Comparison of ENCODE assay signal across 16 cellular contexts in the genomic region with DNA sequence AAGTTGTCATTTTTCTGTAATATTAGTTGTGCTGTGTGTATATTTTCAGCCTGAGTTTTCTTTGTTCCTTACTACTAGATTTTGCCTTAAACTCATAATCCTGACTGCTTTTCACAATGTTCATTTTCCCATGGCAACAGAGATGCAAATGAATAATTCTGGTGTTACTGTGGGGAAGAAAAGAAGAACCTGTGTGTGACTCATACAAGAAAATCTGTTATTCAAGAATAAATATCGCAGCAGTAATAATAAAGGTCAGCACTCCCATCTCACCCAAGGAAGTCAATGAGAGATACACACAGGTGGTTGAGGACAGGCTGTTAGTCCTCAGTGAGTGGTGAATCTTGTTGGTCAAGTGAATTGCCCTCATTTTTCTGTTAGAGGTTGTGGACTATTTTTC.
A peak's percentile ranks its signal among the peaks of the same experiment; 100 is the strongest.
DNase-seq lines count a peak whose midpoint lies in the region; FAIRE-seq and TF ChIP-seq lines count a peak whose summit lies in the region.
"Had no signal": no experiment of that assay in that cellular context is flagged by ENCODE, and none has a peak within 500 bp of the region (broad histone marks: within the 10 kb centered on the region; RNA-seq: fewer than 3 reads in every experiment).

No MANE protein-coding gene starts in this region.

- H3K9me1 ChIP-seq in endothelial cell of umbilical vein (replicated peaks; ENCODE audit: control insufficient read depth, extremely low read depth, insufficient read depth, low read length) = no peaks in the 10 kb centered on the region

- dilution Hi-C loops in endothelial cell of umbilical vein (cut with MboI; ENCODE audit: extremely low pct_ligation_motif_present, low sequenced_read_pairs) = no loop called here

- no peaks in the 10 kb centered on the region for H3K9me3 Mint-ChIP-seq in activated T-helper 2 cell treated with anti-CD3 and anti-CD28 coated beads, Interferon-gamma antibody, Interleukin-2, Interleukin-4, amounts not matched to agents 10 μg/mL and 5 μg/mL and 100 μg/mL, durations not matched to agents 14 hours and 24 hours and 36 hours

- H3K4me2 ChIP-seq in GM23248 (ENCODE audit: unreplicated experiment) (no peak overlapping the region), endothelial cell of umbilical vein (ENCODE audit: insufficient read depth, low read length) (no peak overlapping the region)

- no TSS peak for BruUV-seq in endothelial cell of umbilical vein (replicated peaks; lab: Mats Ljungman, UMichigan)

- DNase-seq in GM23248 (peak; percentile 59), NCI-H446 treated with DMSO at 0.1 percent for 48 hours (lab: John Stamatoyannopoulos, UW) (peak; percentile 45), endothelial cell of umbilical vein (ENCODE audit: low read depth, low spot score) (peak; percentile 61), putamen (ENCODE audit: low spot score) (peak; percentile 21), Kasumi-1 (lab: John Stamatoyannopoulos, UW) (no peak)
- DNase-seq in activated effector memory CD4-positive, alpha-beta T cell treated with anti-CD3 and anti-CD28 coated beads, Interleukin-2, amount 50 U/mL, for 16 hours = no peak
- DNase-seq in activated T-helper 2 cell treated with anti-CD3 and anti-CD28 coated beads, Interferon-gamma antibody, Interleukin-2, Interleukin-4, amounts not matched to agents 10 μg/mL and 5 μg/mL and 100 μg/mL, durations not matched to agents 14 hours and 24 hours and 36 hours (ENCODE audit: low spot score) = no peak
- DNase-seq: activated CD4-positive, alpha-beta T cell treated with anti-CD3 and anti-CD28 coated beads for 36 hours; activated CD8-positive, alpha-beta memory T cell treated with anti-CD3 and anti-CD28 coated beads, Interleukin-2, amount 10 ng/mL, durations not matched to agents 7 days and 5 days; NCI-H345; stimulated activated CD4-positive, alpha-beta T cell treated with anti-CD3 and anti-CD28 coated beads, Interleukin-4, amount 100 ng/mL, for 1 hour; uterus had no signal

- no peak overlapping the region for H3K4me3 Mint-ChIP-seq in activated T-helper 2 cell treated with anti-CD3 and anti-CD28 coated beads, Interferon-gamma antibody, Interleukin-2, Interleukin-4, amounts not matched to agents 10 μg/mL and 5 μg/mL and 100 μg/mL, durations not matched to agents 14 hours and 24 hours and 36 hours (ENCODE audit: low read depth)
- H3K4me3 Mint-ChIP-seq: activated CD4-positive, alpha-beta T cell treated with anti-CD3 and anti-CD28 coated beads for 36 hours; activated CD8-positive, alpha-beta memory T cell treated with anti-CD3 and anti-CD28 coated beads, Interleukin-2, amount 10 ng/mL, durations not matched to agents 7 days and 5 days had no signal

- H3K4me1 ChIP-seq in GM23248 (ENCODE audit: insufficient read depth) = peaks cover 13% of the 10 kb centered on the region; the same call in 1 of the 2 replicates
- peaks cover 17% of the 10 kb centered on the region for H3K4me1 ChIP-seq in endothelial cell of umbilical vein (ENCODE audit: control insufficient read depth, extremely low read depth, insufficient read depth, low read length)
- H3K4me1 ChIP-seq: uterus had no signal

- no peak overlapping the region for H3K27ac ChIP-seq in GM23248
- H3K27ac ChIP-seq in endothelial cell of umbilical vein (ENCODE audit: insufficient read depth, low read depth, low read length) = no peak overlapping the region
- H3K27ac ChIP-seq: C4-2B, RWPE1, uterus had no signal

- H3K9me3 ChIP-seq in GM23248 (ENCODE audit: low read depth) (no peaks in the 10 kb centered on the region), endothelial cell of umbilical vein (replicated peaks; ENCODE audit: control insufficient read depth, insufficient read depth, low read length) (no peaks in the 10 kb centered on the region)
- H3K9me3 ChIP-seq: ascending aorta, uterus had no signal

- FAIRE-seq in endothelial cell of umbilical vein (lab: Jason Lieb, UNC) = peak; percentile 4
- FAIRE-seq: HTR-8/SVneo had no signal

- no peaks in the 10 kb centered on the region for H3K36me3 Mint-ChIP-seq in activated T-helper 2 cell treated with anti-CD3 and anti-CD28 coated beads, Interferon-gamma antibody, Interleukin-2, Interleukin-4, amounts not matched to agents 10 μg/mL and 5 μg/mL and 100 μg/mL, durations not matched to agents 14 hours and 24 hours and 36 hours (ENCODE audit: low read depth)
- H3K36me3 Mint-ChIP-seq: activated CD8-positive, alpha-beta memory T cell treated with anti-CD3 and anti-CD28 coated beads, Interleukin-2, amount 10 ng/mL, durations not matched to agents 7 days and 5 days had no signal

- POLR2A ChIA-PET in endothelial cell of umbilical vein (lab: Charles Lee) = no interaction called here

- CTCF ChIA-PET in endothelial cell of umbilical vein (lab: Charles Lee) = no interaction called here

- H3K79me2 ChIP-seq in GM23248 (ENCODE audit: insufficient read depth) (no peaks in the 10 kb centered on the region), endothelial cell of umbilical vein (ENCODE audit: control insufficient read depth, insufficient read depth, low read length) (no peaks in the 10 kb centered on the region)

- H3K27me3 Mint-ChIP-seq in activated T-helper 2 cell treated with anti-CD3 and anti-CD28 coated beads, Interferon-gamma antibody, Interleukin-2, Interleukin-4, amounts not matched to agents 10 μg/mL and 5 μg/mL and 100 μg/mL, durations not matched to agents 14 hours and 24 hours and 36 hours (ENCODE audit: low read depth) = no peaks in the 10 kb centered on the region
- H3K27me3 Mint-ChIP-seq: activated CD4-positive, alpha-beta T cell treated with anti-CD3 and anti-CD28 coated beads for 36 hours; activated CD8-positive, alpha-beta memory T cell treated with anti-CD3 and anti-CD28 coated beads, Interleukin-2, amount 10 ng/mL, durations not matched to agents 7 days and 5 days had no signal

- in situ Hi-C loops in GM23248 (cut with MboI) = no loop called here

- WGBS in GM23248 (ENCODE audit: low coverage in 1 of 2, low lambda C conversion rate in 2 of 2, missing lambda C conversion rate in 2 of 2), 2 experiments = 81 to 92% methylated on average over 1 of the region's 1 CpG

- no peaks in the 10 kb centered on the region for H3K9me2 ChIP-seq in GM23248 (ENCODE audit: insufficient read depth)

- H4K20me1 ChIP-seq in GM23248 (ENCODE audit: insufficient read depth) (no peaks in the 10 kb centered on the region), endothelial cell of umbilical vein (replicated peaks; ENCODE audit: control insufficient read depth, extremely low read depth, insufficient read depth, low read length) (no peaks in the 10 kb centered on the region)

- no peak for TF ChIP-seq CTCF in endothelial cell of umbilical vein (IDR thresholded peaks at IDR 0.05; ENCODE audit: extremely low read depth in 1 of 2, insufficient read depth in 1 of 2, low read depth in 1 of 2, low read length in 2 of 2)

- H3F3A ChIP-seq in GM23248 (ENCODE audit: insufficient read depth) = no peaks in the 10 kb centered on the region

- H3K4me3 ChIP-seq in GM23248 (no peak overlapping the region), endothelial cell of umbilical vein (replicated peaks in 1 of 3; ENCODE audit: insufficient read depth in 1 of 3, low read depth in 1 of 3, low read length in 3 of 3) (no peak overlapping the region)
- H3K4me3 ChIP-seq: ascending aorta, uterus had no signal

- H3K4me1 Mint-ChIP-seq in activated T-helper 2 cell treated with anti-CD3 and anti-CD28 coated beads, Interferon-gamma antibody, Interleukin-2, Interleukin-4, amounts not matched to agents 10 μg/mL and 5 μg/mL and 100 μg/mL, durations not matched to agents 14 hours and 24 hours and 36 hours (ENCODE audit: low read depth) = no peaks in the 10 kb centered on the region
- H3K4me1 Mint-ChIP-seq: activated CD4-positive, alpha-beta T cell treated with anti-CD3 and anti-CD28 coated beads for 36 hours; activated CD8-positive, alpha-beta memory T cell treated with anti-CD3 and anti-CD28 coated beads, Interleukin-2, amount 10 ng/mL, durations not matched to agents 7 days and 5 days had no signal

- H3K27me3 ChIP-seq in GM23248 (replicated peaks; ENCODE audit: insufficient read depth) (no peaks in the 10 kb centered on the region), endothelial cell of umbilical vein (ENCODE audit: control insufficient read depth in 2 of 2, insufficient read depth in 2 of 2, low read length in 2 of 2) (no peaks in the 10 kb centered on the region)
- H3K27me3 ChIP-seq: ascending aorta, uterus had no signal

- H2AFZ ChIP-seq in GM23248 (no peak overlapping the region), endothelial cell of umbilical vein (ENCODE audit: low read depth, low read length) (no peak overlapping the region)

- H3K36me3 ChIP-seq in GM23248 (ENCODE audit: low read depth) = no peaks in the 10 kb centered on the region
- H3K36me3 ChIP-seq in endothelial cell of umbilical vein (ENCODE audit: control insufficient read depth in 2 of 2, extremely low read depth in 1 of 2, insufficient read depth in 2 of 2, low read length in 2 of 2) = no peaks in the 10 kb centered on the region
- H3K36me3 ChIP-seq: ascending aorta, uterus had no signal

- no peak overlapping the region for H3K27ac Mint-ChIP-seq in activated T-helper 2 cell treated with anti-CD3 and anti-CD28 coated beads, Interferon-gamma antibody, Interleukin-2, Interleukin-4, amounts not matched to agents 10 μg/mL and 5 μg/mL and 100 μg/mL, durations not matched to agents 14 hours and 24 hours and 36 hours
- H3K27ac Mint-ChIP-seq: activated CD4-positive, alpha-beta T cell treated with anti-CD3 and anti-CD28 coated beads for 36 hours; activated CD8-positive, alpha-beta memory T cell treated with anti-CD3 and anti-CD28 coated beads, Interleukin-2, amount 10 ng/mL, durations not matched to agents 7 days and 5 days had no signal

- H3K9ac ChIP-seq in GM23248 = no peak overlapping the region
- no peak overlapping the region for H3K9ac ChIP-seq in endothelial cell of umbilical vein (replicated peaks; ENCODE audit: extremely low read depth, insufficient read depth, low read length)

- no peak for TF ChIP-seq POLR2A in endothelial cell of umbilical vein (IDR thresholded peaks at IDR 0.05; ENCODE audit: low read depth, low read length)

- intact Hi-C loops in endothelial cell of umbilical vein (cut with micrococcal nuclease) = loop anchor here (5.0 kb wide), 1 partner anchor 240 kb away; no protein-coding TSS in a partner anchor
- intact Hi-C loops in activated T-helper 2 cell treated with anti-CD3 and anti-CD28 coated beads, Interferon-gamma antibody, Interleukin-2, Interleukin-4, amounts not matched to agents 10 μg/mL and 5 μg/mL and 100 μg/mL, durations not matched to agents 14 hours and 24 hours and 36 hours (cut with micrococcal nuclease) = no loop called here

TF ChIP-seq in endothelial cell of umbilical vein, 7 proteins besides CTCF, POLR2A, EP300 and RAD21:
- TF ChIP-seq GATA2 (IDR thresholded peaks at IDR 0.05; ENCODE audit: insufficient read depth, insufficient read length, low read depth, low read length) (no peak), POLR2AphosphoS5 (IDR thresholded peaks at IDR 0.05; ENCODE audit: insufficient read depth, low read depth, low read length) (no peak), FOS (IDR thresholded peaks at IDR 0.05; ENCODE audit: borderline replicate concordance, insufficient read depth, low read length) (peak; percentile 30), JUN (IDR thresholded peaks at IDR 0.05; ENCODE audit: borderline replicate concordance, insufficient read depth, insufficient read length, low read depth) (peak; percentile 8), EZH2 (IDR thresholded peaks at IDR 0.05; ENCODE audit: borderline replicate concordance, low read depth, low read length, severe bottlenecking) (no peak)
TF ChIP-seq in endothelial cell of umbilical vein: peak in this region for 2.

Comparison
In these comparisons a context has a peak if more than half of its experiments do, and no peak if none do; other contexts are left out.
1. DNase-seq: peak in GM23248 (single experiment), NCI-H446 treated with DMSO at 0.1 percent for 48 hours (single experiment), endothelial cell of umbilical vein (single experiment) and putamen (single experiment); none in activated effector memory CD4-positive, alpha-beta T cell treated with anti-CD3 and anti-CD28 coated beads, Interleukin-2, amount 50 U/mL, for 16 hours (single experiment), Kasumi-1 (0 of 2) and activated T-helper 2 cell treated with anti-CD3 and anti-CD28 coated beads, Interferon-gamma antibody, Interleukin-2, Interleukin-4, amounts not matched to agents 10 μg/mL and 5 μg/mL and 100 μg/mL, durations not matched to agents 14 hours and 24 hours and 36 hours (single experiment).